1 cellular context compared by ENCODE assay signal in the genomic region with DNA sequence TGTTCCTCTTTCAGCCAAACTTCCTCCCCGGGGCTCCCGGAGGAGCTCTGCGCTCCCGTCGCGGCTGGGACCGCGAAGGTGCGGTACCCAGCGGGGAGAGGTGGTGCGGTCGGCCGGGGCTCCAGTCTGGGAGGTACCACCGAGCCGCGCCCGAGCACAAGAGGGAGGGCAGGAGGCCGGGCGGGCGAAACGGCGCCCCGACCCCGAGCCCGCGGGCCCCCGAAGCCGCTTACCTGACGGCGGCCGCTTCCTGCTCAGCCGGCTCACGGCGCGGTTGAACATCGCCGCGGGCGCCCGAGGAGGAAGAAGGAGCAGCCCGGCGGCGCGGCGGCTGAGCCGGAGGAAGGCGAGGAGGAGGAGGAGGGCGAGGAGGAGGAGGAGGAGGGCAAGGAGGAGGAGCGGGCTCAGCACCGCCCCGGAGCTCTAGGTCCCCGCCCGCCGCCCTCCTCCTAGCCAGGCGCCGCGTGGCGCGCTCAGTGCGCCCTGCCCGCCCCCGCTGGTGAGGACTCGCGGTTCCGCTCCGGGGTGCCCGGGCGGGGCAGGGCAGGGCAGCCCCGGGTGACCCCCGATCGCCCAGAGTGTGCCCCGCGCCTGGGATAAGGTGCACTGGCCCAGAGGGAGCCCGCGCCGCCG.
TF ChIP-seq lines count a peak whose summit lies in the region.

A gene with protein sequence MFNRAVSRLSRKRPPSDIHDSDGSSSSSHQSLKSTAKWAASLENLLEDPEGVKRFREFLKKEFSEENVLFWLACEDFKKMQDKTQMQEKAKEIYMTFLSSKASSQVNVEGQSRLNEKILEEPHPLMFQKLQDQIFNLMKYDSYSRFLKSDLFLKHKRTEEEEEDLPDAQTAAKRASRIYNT (minus strand): TSS at position 363 of the 633 bp plus-strand sequence. CDS start 81 bp downstream, at position 282.

TF ChIP-seq in K562, 482 proteins besides CTCF, POLR2A, EP300 and RAD21 (continued from another document and continues in another):
- TF ChIP-seq, protein P1, sequence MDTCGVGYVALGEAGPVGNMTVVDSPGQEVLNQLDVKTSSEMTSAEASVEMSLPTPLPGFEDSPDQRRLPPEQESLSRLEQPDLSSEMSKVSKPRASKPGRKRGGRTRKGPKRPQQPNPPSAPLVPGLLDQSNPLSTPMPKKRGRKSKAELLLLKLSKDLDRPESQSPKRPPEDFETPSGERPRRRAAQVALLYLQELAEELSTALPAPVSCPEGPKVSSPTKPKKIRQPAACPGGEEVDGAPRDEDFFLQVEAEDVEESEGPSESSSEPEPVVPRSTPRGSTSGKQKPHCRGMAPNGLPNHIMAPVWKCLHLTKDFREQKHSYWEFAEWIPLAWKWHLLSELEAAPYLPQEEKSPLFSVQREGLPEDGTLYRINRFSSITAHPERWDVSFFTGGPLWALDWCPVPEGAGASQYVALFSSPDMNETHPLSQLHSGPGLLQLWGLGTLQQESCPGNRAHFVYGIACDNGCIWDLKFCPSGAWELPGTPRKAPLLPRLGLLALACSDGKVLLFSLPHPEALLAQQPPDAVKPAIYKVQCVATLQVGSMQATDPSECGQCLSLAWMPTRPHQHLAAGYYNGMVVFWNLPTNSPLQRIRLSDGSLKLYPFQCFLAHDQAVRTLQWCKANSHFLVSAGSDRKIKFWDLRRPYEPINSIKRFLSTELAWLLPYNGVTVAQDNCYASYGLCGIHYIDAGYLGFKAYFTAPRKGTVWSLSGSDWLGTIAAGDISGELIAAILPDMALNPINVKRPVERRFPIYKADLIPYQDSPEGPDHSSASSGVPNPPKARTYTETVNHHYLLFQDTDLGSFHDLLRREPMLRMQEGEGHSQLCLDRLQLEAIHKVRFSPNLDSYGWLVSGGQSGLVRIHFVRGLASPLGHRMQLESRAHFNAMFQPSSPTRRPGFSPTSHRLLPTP (IDR thresholded peaks at IDR 0.05; ENCODE audit: borderline replicate concordance, extremely low read depth, insufficient read length), result no peak
- no peak for TF ChIP-seq MYBL2 (IDR thresholded peaks at IDR 0.05; ENCODE audit: low read depth)
- TF ChIP-seq MYBL2 (CRISPR knock-in tag; IDR thresholded peaks at IDR 0.05; ENCODE audit: borderline replicate concordance), result no peak
- TF ChIP-seq, protein P2, sequence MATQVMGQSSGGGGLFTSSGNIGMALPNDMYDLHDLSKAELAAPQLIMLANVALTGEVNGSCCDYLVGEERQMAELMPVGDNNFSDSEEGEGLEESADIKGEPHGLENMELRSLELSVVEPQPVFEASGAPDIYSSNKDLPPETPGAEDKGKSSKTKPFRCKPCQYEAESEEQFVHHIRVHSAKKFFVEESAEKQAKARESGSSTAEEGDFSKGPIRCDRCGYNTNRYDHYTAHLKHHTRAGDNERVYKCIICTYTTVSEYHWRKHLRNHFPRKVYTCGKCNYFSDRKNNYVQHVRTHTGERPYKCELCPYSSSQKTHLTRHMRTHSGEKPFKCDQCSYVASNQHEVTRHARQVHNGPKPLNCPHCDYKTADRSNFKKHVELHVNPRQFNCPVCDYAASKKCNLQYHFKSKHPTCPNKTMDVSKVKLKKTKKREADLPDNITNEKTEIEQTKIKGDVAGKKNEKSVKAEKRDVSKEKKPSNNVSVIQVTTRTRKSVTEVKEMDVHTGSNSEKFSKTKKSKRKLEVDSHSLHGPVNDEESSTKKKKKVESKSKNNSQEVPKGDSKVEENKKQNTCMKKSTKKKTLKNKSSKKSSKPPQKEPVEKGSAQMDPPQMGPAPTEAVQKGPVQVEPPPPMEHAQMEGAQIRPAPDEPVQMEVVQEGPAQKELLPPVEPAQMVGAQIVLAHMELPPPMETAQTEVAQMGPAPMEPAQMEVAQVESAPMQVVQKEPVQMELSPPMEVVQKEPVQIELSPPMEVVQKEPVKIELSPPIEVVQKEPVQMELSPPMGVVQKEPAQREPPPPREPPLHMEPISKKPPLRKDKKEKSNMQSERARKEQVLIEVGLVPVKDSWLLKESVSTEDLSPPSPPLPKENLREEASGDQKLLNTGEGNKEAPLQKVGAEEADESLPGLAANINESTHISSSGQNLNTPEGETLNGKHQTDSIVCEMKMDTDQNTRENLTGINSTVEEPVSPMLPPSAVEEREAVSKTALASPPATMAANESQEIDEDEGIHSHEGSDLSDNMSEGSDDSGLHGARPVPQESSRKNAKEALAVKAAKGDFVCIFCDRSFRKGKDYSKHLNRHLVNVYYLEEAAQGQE (CRISPR knock-in tag; IDR thresholded peaks at IDR 0.05; ENCODE audit: low read depth), result no peak
- TF ChIP-seq, protein P3, sequence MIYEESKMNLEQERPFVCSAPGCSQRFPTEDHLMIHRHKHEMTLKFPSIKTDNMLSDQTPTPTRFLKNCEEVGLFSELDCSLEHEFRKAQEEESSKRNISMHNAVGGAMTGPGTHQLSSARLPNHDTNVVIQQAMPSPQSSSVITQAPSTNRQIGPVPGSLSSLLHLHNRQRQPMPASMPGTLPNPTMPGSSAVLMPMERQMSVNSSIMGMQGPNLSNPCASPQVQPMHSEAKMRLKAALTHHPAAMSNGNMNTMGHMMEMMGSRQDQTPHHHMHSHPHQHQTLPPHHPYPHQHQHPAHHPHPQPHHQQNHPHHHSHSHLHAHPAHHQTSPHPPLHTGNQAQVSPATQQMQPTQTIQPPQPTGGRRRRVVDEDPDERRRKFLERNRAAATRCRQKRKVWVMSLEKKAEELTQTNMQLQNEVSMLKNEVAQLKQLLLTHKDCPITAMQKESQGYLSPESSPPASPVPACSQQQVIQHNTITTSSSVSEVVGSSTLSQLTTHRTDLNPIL (CRISPR knock-in tag; IDR thresholded peaks at IDR 0.05), result no peak
- TF ChIP-seq, protein P4, sequence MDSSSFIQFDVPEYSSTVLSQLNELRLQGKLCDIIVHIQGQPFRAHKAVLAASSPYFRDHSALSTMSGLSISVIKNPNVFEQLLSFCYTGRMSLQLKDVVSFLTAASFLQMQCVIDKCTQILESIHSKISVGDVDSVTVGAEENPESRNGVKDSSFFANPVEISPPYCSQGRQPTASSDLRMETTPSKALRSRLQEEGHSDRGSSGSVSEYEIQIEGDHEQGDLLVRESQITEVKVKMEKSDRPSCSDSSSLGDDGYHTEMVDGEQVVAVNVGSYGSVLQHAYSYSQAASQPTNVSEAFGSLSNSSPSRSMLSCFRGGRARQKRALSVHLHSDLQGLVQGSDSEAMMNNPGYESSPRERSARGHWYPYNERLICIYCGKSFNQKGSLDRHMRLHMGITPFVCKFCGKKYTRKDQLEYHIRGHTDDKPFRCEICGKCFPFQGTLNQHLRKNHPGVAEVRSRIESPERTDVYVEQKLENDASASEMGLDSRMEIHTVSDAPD (CRISPR knock-in tag; IDR thresholded peaks at IDR 0.05), result no peak
- no peak for TF ChIP-seq MTF1 (CRISPR knock-in tag; IDR thresholded peaks at IDR 0.05; ENCODE audit: borderline replicate concordance)
- TF ChIP-seq, protein P5, sequence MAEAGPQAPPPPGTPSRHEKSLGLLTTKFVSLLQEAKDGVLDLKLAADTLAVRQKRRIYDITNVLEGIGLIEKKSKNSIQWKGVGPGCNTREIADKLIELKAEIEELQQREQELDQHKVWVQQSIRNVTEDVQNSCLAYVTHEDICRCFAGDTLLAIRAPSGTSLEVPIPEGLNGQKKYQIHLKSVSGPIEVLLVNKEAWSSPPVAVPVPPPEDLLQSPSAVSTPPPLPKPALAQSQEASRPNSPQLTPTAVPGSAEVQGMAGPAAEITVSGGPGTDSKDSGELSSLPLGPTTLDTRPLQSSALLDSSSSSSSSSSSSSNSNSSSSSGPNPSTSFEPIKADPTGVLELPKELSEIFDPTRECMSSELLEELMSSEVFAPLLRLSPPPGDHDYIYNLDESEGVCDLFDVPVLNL (CRISPR knock-in tag; IDR thresholded peaks at IDR 0.05; ENCODE audit: low read depth), result no peak
- TF ChIP-seq NRF1 (conservative IDR thresholded peaks at IDR 0.05 in 1 of 2, IDR thresholded peaks at IDR 0.05 in 1 of 2), result no peak
- peak; percentile 22 for TF ChIP-seq PHF20 (IDR thresholded peaks at IDR 0.05; ENCODE audit: partially characterized antibody)
- TF ChIP-seq, protein P6, sequence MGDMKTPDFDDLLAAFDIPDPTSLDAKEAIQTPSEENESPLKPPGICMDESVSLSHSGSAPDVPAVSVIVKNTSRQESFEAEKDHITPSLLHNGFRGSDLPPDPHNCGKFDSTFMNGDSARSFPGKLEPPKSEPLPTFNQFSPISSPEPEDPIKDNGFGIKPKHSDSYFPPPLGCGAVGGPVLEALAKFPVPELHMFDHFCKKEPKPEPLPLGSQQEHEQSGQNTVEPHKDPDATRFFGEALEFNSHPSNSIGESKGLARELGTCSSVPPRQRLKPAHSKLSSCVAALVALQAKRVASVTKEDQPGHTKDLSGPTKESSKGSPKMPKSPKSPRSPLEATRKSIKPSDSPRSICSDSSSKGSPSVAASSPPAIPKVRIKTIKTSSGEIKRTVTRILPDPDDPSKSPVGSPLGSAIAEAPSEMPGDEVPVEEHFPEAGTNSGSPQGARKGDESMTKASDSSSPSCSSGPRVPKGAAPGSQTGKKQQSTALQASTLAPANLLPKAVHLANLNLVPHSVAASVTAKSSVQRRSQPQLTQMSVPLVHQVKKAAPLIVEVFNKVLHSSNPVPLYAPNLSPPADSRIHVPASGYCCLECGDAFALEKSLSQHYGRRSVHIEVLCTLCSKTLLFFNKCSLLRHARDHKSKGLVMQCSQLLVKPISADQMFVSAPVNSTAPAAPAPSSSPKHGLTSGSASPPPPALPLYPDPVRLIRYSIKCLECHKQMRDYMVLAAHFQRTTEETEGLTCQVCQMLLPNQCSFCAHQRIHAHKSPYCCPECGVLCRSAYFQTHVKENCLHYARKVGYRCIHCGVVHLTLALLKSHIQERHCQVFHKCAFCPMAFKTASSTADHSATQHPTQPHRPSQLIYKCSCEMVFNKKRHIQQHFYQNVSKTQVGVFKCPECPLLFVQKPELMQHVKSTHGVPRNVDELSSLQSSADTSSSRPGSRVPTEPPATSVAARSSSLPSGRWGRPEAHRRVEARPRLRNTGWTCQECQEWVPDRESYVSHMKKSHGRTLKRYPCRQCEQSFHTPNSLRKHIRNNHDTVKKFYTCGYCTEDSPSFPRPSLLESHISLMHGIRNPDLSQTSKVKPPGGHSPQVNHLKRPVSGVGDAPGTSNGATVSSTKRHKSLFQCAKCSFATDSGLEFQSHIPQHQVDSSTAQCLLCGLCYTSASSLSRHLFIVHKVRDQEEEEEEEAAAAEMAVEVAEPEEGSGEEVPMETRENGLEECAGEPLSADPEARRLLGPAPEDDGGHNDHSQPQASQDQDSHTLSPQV (IDR thresholded peaks at IDR 0.05), result no peak
- TF ChIP-seq, protein P7, sequence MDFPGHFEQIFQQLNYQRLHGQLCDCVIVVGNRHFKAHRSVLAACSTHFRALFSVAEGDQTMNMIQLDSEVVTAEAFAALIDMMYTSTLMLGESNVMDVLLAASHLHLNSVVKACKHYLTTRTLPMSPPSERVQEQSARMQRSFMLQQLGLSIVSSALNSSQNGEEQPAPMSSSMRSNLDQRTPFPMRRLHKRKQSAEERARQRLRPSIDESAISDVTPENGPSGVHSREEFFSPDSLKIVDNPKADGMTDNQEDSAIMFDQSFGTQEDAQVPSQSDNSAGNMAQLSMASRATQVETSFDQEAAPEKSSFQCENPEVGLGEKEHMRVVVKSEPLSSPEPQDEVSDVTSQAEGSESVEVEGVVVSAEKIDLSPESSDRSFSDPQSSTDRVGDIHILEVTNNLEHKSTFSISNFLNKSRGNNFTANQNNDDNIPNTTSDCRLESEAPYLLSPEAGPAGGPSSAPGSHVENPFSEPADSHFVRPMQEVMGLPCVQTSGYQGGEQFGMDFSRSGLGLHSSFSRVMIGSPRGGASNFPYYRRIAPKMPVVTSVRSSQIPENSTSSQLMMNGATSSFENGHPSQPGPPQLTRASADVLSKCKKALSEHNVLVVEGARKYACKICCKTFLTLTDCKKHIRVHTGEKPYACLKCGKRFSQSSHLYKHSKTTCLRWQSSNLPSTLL (IDR thresholded peaks at IDR 0.05), result no peak
- TF ChIP-seq HLTF (IDR thresholded peaks at IDR 0.05), result no peak
- TF ChIP-seq CSDE1 (IDR thresholded peaks at IDR 0.05), result no peak
- TF ChIP-seq, protein P8, sequence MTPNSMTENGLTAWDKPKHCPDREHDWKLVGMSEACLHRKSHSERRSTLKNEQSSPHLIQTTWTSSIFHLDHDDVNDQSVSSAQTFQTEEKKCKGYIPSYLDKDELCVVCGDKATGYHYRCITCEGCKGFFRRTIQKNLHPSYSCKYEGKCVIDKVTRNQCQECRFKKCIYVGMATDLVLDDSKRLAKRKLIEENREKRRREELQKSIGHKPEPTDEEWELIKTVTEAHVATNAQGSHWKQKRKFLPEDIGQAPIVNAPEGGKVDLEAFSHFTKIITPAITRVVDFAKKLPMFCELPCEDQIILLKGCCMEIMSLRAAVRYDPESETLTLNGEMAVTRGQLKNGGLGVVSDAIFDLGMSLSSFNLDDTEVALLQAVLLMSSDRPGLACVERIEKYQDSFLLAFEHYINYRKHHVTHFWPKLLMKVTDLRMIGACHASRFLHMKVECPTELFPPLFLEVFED (CRISPR knock-in tag; conservative IDR thresholded peaks at IDR 0.05), result no peak
- no peak for TF ChIP-seq WHSC1 (IDR thresholded peaks at IDR 0.05; ENCODE audit: low read length)
- TF ChIP-seq ZNF583 (CRISPR knock-in tag; IDR thresholded peaks at IDR 0.05), result no peak
- TF ChIP-seq, protein P9, sequence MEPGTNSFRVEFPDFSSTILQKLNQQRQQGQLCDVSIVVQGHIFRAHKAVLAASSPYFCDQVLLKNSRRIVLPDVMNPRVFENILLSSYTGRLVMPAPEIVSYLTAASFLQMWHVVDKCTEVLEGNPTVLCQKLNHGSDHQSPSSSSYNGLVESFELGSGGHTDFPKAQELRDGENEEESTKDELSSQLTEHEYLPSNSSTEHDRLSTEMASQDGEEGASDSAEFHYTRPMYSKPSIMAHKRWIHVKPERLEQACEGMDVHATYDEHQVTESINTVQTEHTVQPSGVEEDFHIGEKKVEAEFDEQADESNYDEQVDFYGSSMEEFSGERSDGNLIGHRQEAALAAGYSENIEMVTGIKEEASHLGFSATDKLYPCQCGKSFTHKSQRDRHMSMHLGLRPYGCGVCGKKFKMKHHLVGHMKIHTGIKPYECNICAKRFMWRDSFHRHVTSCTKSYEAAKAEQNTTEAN (CRISPR knock-in tag; IDR thresholded peaks at IDR 0.05), result no peak
- TF ChIP-seq ZNF175 (CRISPR knock-in tag; IDR thresholded peaks at IDR 0.05; ENCODE audit: low read depth), result no peak
- TF ChIP-seq, protein P10, sequence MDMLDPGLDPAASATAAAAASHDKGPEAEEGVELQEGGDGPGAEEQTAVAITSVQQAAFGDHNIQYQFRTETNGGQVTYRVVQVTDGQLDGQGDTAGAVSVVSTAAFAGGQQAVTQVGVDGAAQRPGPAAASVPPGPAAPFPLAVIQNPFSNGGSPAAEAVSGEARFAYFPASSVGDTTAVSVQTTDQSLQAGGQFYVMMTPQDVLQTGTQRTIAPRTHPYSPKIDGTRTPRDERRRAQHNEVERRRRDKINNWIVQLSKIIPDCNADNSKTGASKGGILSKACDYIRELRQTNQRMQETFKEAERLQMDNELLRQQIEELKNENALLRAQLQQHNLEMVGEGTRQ (CRISPR knock-in tag; IDR thresholded peaks at IDR 0.05), result no peak
- no peak for TF ChIP-seq SNRNP70 (optimal IDR thresholded peaks at IDR 0.05; ENCODE audit: low read depth, low read length)
- no peak for TF ChIP-seq PHTF2 (CRISPR knock-in tag; IDR thresholded peaks at IDR 0.05)
- peak; percentile 67; the same call in 1 of the 2 replicates for TF ChIP-seq POLR2AphosphoS5 (IDR thresholded peaks at IDR 0.05; ENCODE audit: control insufficient read depth, insufficient read depth, low read depth, low read length)
- no peak; the same call in 1 of the 2 replicates for TF ChIP-seq FOSL1 (tag; conservative IDR thresholded peaks at IDR 0.05)
- TF ChIP-seq MEIS2 (IDR thresholded peaks at IDR 0.05; ENCODE audit: partially characterized antibody), result no peak
